Comparison of ENCODE assay signal across 36 cellular contexts in the genomic region with DNA sequence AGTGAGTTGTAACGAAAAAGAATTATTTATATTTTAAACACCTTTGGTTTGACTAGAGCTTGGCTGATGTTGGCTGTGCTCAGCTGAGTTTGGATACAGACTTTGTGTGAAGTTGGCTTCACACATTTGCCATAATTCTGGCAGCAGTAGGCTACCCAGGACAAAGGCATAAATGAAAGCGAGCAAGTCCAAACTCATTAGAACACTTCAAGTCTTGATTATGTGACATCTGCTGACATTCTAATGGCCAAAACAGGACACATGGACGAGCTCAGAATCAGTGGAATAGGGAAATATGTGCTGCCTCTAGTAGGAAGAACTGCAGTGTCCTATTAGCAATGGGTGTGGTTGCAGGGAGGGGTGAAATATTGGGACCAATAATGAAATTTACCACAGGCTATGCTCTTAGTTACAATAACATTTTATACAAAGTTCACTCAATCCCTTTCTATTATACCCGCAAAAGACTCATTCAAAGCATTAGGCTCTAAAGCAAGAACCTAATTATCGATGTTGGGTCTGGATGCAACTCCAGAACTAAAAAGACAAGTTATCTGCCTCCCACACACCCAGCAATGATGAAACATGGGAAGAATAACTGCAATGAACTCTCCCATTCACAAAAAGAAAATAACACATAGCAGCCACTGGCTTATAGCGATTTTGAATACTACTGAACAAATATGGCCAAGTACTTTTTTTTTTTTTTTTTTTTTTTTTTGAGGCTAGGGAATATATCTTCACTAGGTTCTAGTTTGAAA.
"Had no signal": no experiment of that assay in that cellular context is flagged by ENCODE, and none has a peak within 500 bp of the region (broad histone marks: within the 10 kb centered on the region; RNA-seq: fewer than 3 reads in every experiment).

No MANE protein-coding gene starts in this region.

- ATAC-seq: activated CD4-positive, CD25-positive, alpha-beta regulatory T cell treated with anti-CD3 and anti-CD28 coated beads, Interleukin-2, amount 50 U/mL, for 24 hours; activated CD8-positive, alpha-beta T cell treated with anti-CD3 and anti-CD28 coated beads for 36 hours; activated T-cell treated with anti-CD3 and anti-CD28 coated beads, Interleukin-2, amount 50 U/mL, for 4 hours; activated T-helper 17 cell treated with anti-CD3 and anti-CD28 coated beads, Interleukin-2, amount 50 U/mL, for 72 hours; body of pancreas; effector memory CD8-positive, alpha-beta T cell; esophagus mucosa; foreskin keratinocyte; gastrocnemius medialis; heart left ventricle; T-helper 17 cell had no signal

- H3K9me3 Mint-ChIP-seq: activated B cell treated with CpG ODN at 0.5 μM for 24 hours; activated CD8-positive, alpha-beta T cell treated with anti-CD3 and anti-CD28 coated beads for 36 hours; activated T-cell treated with anti-CD3 and anti-CD28 coated beads, Interleukin-2, amount 50 U/mL, for 4 hours; activated T-helper 17 cell treated with anti-CD3 and anti-CD28 coated beads, Interleukin-2, amount 50 U/mL, for 72 hours; effector memory CD8-positive, alpha-beta T cell; T-helper 2 cell treated with Interferon-gamma antibody and Interleukin-4, amounts not matched to agents 5 μg/mL and 100 μg/mL, for 36 hours had no signal

- H3K27ac Mint-ChIP-seq: activated B cell treated with CpG ODN at 0.5 μM for 24 hours; activated CD8-positive, alpha-beta T cell treated with anti-CD3 and anti-CD28 coated beads for 36 hours; activated naive CD8-positive, alpha-beta T cell; activated T-helper 17 cell treated with anti-CD3 and anti-CD28 coated beads, Interleukin-2, amount 50 U/mL, for 72 hours; effector memory CD8-positive, alpha-beta T cell; T-helper 17 cell; T-helper 2 cell treated with Interferon-gamma antibody and Interleukin-4, amounts not matched to agents 5 μg/mL and 100 μg/mL, for 36 hours had no signal

- H3K9me3 ChIP-seq: gastrocnemius medialis, heart left ventricle had no signal

- H3K36me3 ChIP-seq: gastrocnemius medialis, heart left ventricle, WERI-Rb-1 had no signal

- H3K36me3 Mint-ChIP-seq: activated naive CD8-positive, alpha-beta T cell had no signal

- H3K27ac ChIP-seq: body of pancreas, epithelial cell of prostate, foreskin keratinocyte, gastrocnemius medialis, heart left ventricle, WERI-Rb-1 had no signal

- H3K4me1 Mint-ChIP-seq: activated B cell treated with CpG ODN at 0.5 μM for 24 hours; activated T-helper 17 cell treated with anti-CD3 and anti-CD28 coated beads, Interleukin-2, amount 50 U/mL, for 72 hours; T-helper 17 cell had no signal

- H3K4me3 ChIP-seq: body of pancreas, gastrocnemius medialis, heart left ventricle had no signal

- H3K4me3 Mint-ChIP-seq: activated B cell treated with CpG ODN at 0.5 μM for 24 hours; activated CD8-positive, alpha-beta T cell treated with anti-CD3 and anti-CD28 coated beads for 36 hours; activated naive CD8-positive, alpha-beta T cell; activated T-cell treated with anti-CD3 and anti-CD28 coated beads, Interleukin-2, amount 50 U/mL, for 4 hours; activated T-helper 17 cell treated with anti-CD3 and anti-CD28 coated beads, Interleukin-2, amount 50 U/mL, for 72 hours; effector memory CD8-positive, alpha-beta T cell; T-helper 17 cell; T-helper 2 cell treated with Interferon-gamma antibody and Interleukin-4, amounts not matched to agents 5 μg/mL and 100 μg/mL, for 36 hours had no signal

- FAIRE-seq: colon, endometrium, endothelial cell of umbilical vein had no signal

- H3K27me3 ChIP-seq: body of pancreas, foreskin keratinocyte, gastrocnemius medialis, heart left ventricle had no signal

- H3K27me3 Mint-ChIP-seq: activated B cell treated with CpG ODN at 0.5 μM for 24 hours; activated T-helper 17 cell treated with anti-CD3 and anti-CD28 coated beads, Interleukin-2, amount 50 U/mL, for 72 hours; T-helper 17 cell had no signal

- DNase-seq: activated B cell treated with CpG ODN at 0.5 μM for 24 hours; activated CD4-positive, alpha-beta T cell treated with anti-CD3 and anti-CD28 coated beads for 48 hours; activated CD4-positive, alpha-beta T cell treated with anti-CD3 and anti-CD28 coated beads, Interleukin-2, amount 50 U/mL, for 1 hour; activated CD4-positive, alpha-beta T cell treated with anti-CD3 and anti-CD28 coated beads, Interleukin-2, amount 50 U/mL, for 48 hours; activated CD8-positive, alpha-beta memory T cell treated with anti-CD3 and anti-CD28 coated beads for 24 hours; activated CD8-positive, alpha-beta T cell treated with anti-CD3 and anti-CD28 coated beads for 36 hours; activated effector memory CD4-positive, alpha-beta T cell treated with Interleukin-2 at 50 U/mL for 16 hours; activated gamma-delta T cell treated with Interleukin-2 at 50 U/mL for 16 hours; activated naive CD4-positive, alpha-beta T cell treated with anti-CD3 and anti-CD28 coated beads, Interleukin-2, amount 50 U/mL, for 16 hours; activated naive CD4-positive, alpha-beta T cell treated with Interleukin-2 at 50 U/mL for 16 hours; activated T-cell treated with anti-CD3 and anti-CD28 coated beads, Interleukin-2, amount 50 U/mL, for 4 hours; amygdala; aorta; body of pancreas; central memory CD4-positive, alpha-beta T cell; cortex of kidney; dermis blood vessel endothelial cell; effector CD4-positive, alpha-beta T cell; effector memory CD8-positive, alpha-beta T cell; foreskin keratinocyte; gastrocnemius medialis; glutamatergic neuron; heart left ventricle; T-helper 1 cell; T-helper 17 cell; T1000; WERI-Rb-1 had no signal

- H3K4me1 ChIP-seq: body of pancreas, foreskin keratinocyte, gastrocnemius medialis had no signal
